Comparison of ENCODE assay signal across 2 cellular contexts in the genomic region with DNA sequence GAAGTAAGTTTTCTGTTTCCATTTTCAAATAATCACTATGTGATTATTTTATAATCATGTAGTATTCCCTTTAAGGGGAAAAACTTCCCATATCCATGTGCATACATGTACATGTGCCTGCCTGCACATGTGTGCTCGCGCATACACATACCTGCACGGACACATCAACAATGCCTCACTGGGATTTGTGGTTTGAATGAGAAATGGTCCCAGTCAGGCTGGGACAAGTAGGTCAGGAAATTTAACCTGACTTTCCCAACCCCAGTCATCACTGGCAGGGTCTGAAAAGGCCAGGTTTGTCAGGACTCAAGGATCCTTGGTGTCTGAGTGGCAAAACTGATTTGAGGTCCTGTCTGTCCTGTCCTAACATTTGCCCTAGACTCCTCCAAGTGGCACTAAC.
TF ChIP-seq lines count a peak whose summit lies in the region.

No MANE protein-coding gene starts in this region.

TF ChIP-seq in HCT116, 20 proteins besides CTCF, POLR2A, EP300 and RAD21:
- no peak for TF ChIP-seq ZFX (IDR thresholded peaks at IDR 0.05)
- TF ChIP-seq ELF1 (IDR thresholded peaks at IDR 0.05; ENCODE audit: borderline replicate concordance, low read depth), result no peak

TF ChIP-seq in H1, 55 proteins besides CTCF, POLR2A, EP300 and RAD21:
- TF ChIP-seq PHF8 (conservative IDR thresholded peaks at IDR 0.05; ENCODE audit: low read depth, low read length) (no peak), SP4 (IDR thresholded peaks at IDR 0.05; ENCODE audit: low read length) (no peak), CHD1 (IDR thresholded peaks at IDR 0.05; ENCODE audit: low read depth, low read length) (no peak), POLR2AphosphoS5 (IDR thresholded peaks at IDR 0.05; ENCODE audit: low read depth, low read length) (no peak), ASH2L (IDR thresholded peaks at IDR 0.05; ENCODE audit: low read length) (no peak), GTF2F1 (IDR thresholded peaks at IDR 0.05; ENCODE audit: borderline replicate concordance, low read depth, low read length) (no peak), ZNF274 (IDR thresholded peaks at IDR 0.05; ENCODE audit: borderline replicate concordance, extremely low read depth, low read length) (no peak)
